In genomic region chr3:145900056-145900829, GRCh38 we compare ENCODE assay signal across 12 cellular contexts.
DNase-seq lines count a peak whose midpoint lies in the region; ATAC-seq and TF ChIP-seq lines count a peak whose summit lies in the region.
"Had no signal": no experiment of that assay in that cellular context is flagged by ENCODE, and none has a peak within 500 bp of the region (broad histone marks: within the 10 kb centered on the region; RNA-seq: fewer than 3 reads in every experiment).

No MANE protein-coding gene starts in this region.

- in situ Hi-C loops in gastrocnemius medialis (cut with MboI; ENCODE audit: low sequenced_read_pairs in 4 of 4): no loop called here

- no peaks in the 10 kb centered on the region for H3K27me3 ChIP-seq in gastrocnemius medialis
- no peaks in the 10 kb centered on the region for H3K27me3 ChIP-seq in foreskin keratinocyte

- TF ChIP-seq CTCF in gastrocnemius medialis (IDR thresholded peaks at IDR 0.05 in 4 of 5, conservative IDR thresholded peaks at IDR 0.05 in 1 of 5) (no peak), foreskin keratinocyte (conservative IDR thresholded peaks at IDR 0.05) (no peak)

- DNase-seq in NCI-H1417 treated with DMSO at 0.1 percent for 48 hours (lab: John Stamatoyannopoulos, UW) (no peak), gastrocnemius medialis (no peak), foreskin keratinocyte (no peak)
- no peak for DNase-seq in central memory CD4-positive, alpha-beta T cell
- DNase-seq: amniotic stem cell; effector CD8-positive, alpha-beta T cell; mesendoderm; T-helper 1 cell had no signal

- H3K27ac ChIP-seq in gastrocnemius medialis (no peak overlapping the region), foreskin keratinocyte (no peak overlapping the region)

- no peaks in the 10 kb centered on the region for H3K36me3 ChIP-seq in gastrocnemius medialis

- no peak overlapping the region for H3K4me3 ChIP-seq in gastrocnemius medialis

- no peaks in the 10 kb centered on the region for H3K9me3 ChIP-seq in gastrocnemius medialis

- intact Hi-C loops in gastrocnemius medialis (cut with DNase I; ENCODE audit: low total_unique reads): no loop called here

- no peak for TF ChIP-seq POLR2A in gastrocnemius medialis (IDR thresholded peaks at IDR 0.05)

- peak; percentile 69 for ATAC-seq in GM18499 (IDR thresholded peaks at IDR 0.05; ENCODE audit: insufficient read depth, unreplicated experiment)
- ATAC-seq in GM19467 (IDR thresholded peaks at IDR 0.05; ENCODE audit: unreplicated experiment): peak; percentile 80
- peak; percentile 76 for ATAC-seq in HG02943 (IDR thresholded peaks at IDR 0.05; ENCODE audit: low read depth, unreplicated experiment)
- ATAC-seq in HG03571 (IDR thresholded peaks at IDR 0.05; ENCODE audit: unreplicated experiment): peak; percentile 86
- no peak for ATAC-seq in gastrocnemius medialis
- ATAC-seq in foreskin keratinocyte: no peak

- H3K4me1 ChIP-seq in gastrocnemius medialis (no peaks in the 10 kb centered on the region), foreskin keratinocyte (no peaks in the 10 kb centered on the region)

Comparison
In these comparisons a context has a peak if more than half of its experiments do, and no peak if none do; other contexts are left out.
1. ATAC-seq: peak in GM18499 (single experiment), GM19467 (single experiment), HG02943 (single experiment) and HG03571 (single experiment); none in gastrocnemius medialis (0 of 2) and foreskin keratinocyte (single experiment).